13 cellular contexts compared by ENCODE assay signal in the genomic region with DNA sequence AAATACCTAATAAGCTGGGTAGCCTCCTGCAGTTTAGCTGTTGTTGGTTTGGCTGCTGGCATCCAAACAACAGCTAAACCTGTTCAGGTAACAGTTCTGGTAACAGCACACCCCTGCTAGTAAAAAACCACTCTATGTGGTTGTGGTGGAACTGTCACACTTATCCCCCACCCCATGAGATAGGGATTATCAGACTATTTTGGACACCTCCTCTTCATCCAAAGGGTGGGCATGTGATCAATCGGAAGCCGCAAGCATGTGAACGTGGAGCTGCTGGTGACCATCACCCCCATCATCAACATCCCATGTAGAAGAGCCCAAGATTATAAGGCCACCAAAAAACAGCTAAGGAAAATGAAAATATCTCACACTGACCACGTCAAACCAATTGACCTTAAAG. TPM values are rescaled to one million over a fixed set of nuclear protein-coding genes. Genes with fewer than 3 reads are reported as not detected.
DNase-seq lines count a peak whose midpoint lies in the region; ATAC-seq and TF ChIP-seq lines count a peak whose summit lies in the region.
"Had no signal": no experiment of that assay in that cellular context is flagged by ENCODE, and none has a peak within 500 bp of the region (broad histone marks: within the 10 kb centered on the region; RNA-seq: fewer than 3 reads in every experiment).

No MANE protein-coding gene starts in this region.

- H3K36me3 ChIP-seq in SK-N-SH (replicated peaks in 1 of 2; ENCODE audit: control insufficient read depth in 1 of 2, insufficient read depth in 2 of 2, low read length in 1 of 2) (peaks cover 0 to 11% of the 10 kb centered on the region in 2 experiments), HUES6 (ENCODE audit: control insufficient read depth, insufficient read depth, low read length) (no peaks in the 10 kb centered on the region)
- H3K36me3 ChIP-seq: gastroesophageal sphincter had no signal

- H3K79me2 ChIP-seq in SK-N-SH (ENCODE audit: insufficient read depth), result peaks cover 74% of the 10 kb centered on the region

- peak overlapping the region; percentile 65 for H3K4me2 ChIP-seq in SK-N-SH

- WGBS in SK-N-SH (ENCODE audit: low lambda C conversion rate), result 91% methylated on average over 4 of the region's 4 CpGs

- no peak overlapping the region for H2AFZ ChIP-seq in SK-N-SH (ENCODE audit: low read depth)

- H3K27me3 ChIP-seq in SK-N-SH (ENCODE audit: insufficient read depth) (no peaks in the 10 kb centered on the region), HUES6 (ENCODE audit: control insufficient read depth, insufficient read depth, low read length) (no peaks in the 10 kb centered on the region)
- H3K27me3 ChIP-seq: gastroesophageal sphincter had no signal

- no peak for TF ChIP-seq RAD21 in SK-N-SH (IDR thresholded peaks at IDR 0.05; ENCODE audit: low read length)

- POLR2A ChIA-PET in SK-N-SH (lab: Yijun Ruan, JAX), result interaction anchor here (0.5 kb wide), 1 partner anchor 238 kb away, joined by 4 read pairs; no protein-coding TSS in a partner anchor

- no peak for TF ChIP-seq EP300 in SK-N-SH (IDR thresholded peaks at IDR 0.05; ENCODE audit: borderline replicate concordance in 1 of 2, low read depth in 1 of 2, low read length in 1 of 2)

- H3K27me3 Mint-ChIP-seq in activated T-helper 2 cell treated with anti-CD3 and anti-CD28 coated beads, Interferon-gamma antibody, Interleukin-2, Interleukin-4, amounts not matched to agents 10 μg/mL and 5 μg/mL and 100 μg/mL, durations not matched to agents 14 hours and 24 hours and 36 hours (ENCODE audit: low read depth), result no peaks in the 10 kb centered on the region
- H3K27me3 Mint-ChIP-seq in nephron progenitor cell (ENCODE audit: low read depth, poor library complexity), result peaks cover 2% of the 10 kb centered on the region

- TF ChIP-seq CTCF in SK-N-SH (IDR thresholded peaks at IDR 0.05) (no peak), nephron progenitor cell (IDR thresholded peaks at IDR 0.05) (no peak)

- ATAC-seq in SK-N-SH treated with all-trans-retinoic acid at 6 μM for 48 hours (no peak), HG03025 (IDR thresholded peaks at IDR 0.05; ENCODE audit: low FRiP score, unreplicated experiment) (no peak), GM18498 (IDR thresholded peaks at IDR 0.05; ENCODE audit: unreplicated experiment) (no peak)
- ATAC-seq: gastroesophageal sphincter had no signal

- H3K9me3 ChIP-seq in SK-N-SH (no peaks in the 10 kb centered on the region), HUES6 (ENCODE audit: control insufficient read depth, insufficient read depth, low read depth, low read length) (no peaks in the 10 kb centered on the region)
- H3K9me3 ChIP-seq: gastroesophageal sphincter had no signal

- H3K9ac ChIP-seq in SK-N-SH (no peak overlapping the region), HUES6 (ENCODE audit: low read length) (no peak overlapping the region)

- peaks cover 34% of the 10 kb centered on the region for H3K4me1 Mint-ChIP-seq in activated T-helper 2 cell treated with anti-CD3 and anti-CD28 coated beads, Interferon-gamma antibody, Interleukin-2, Interleukin-4, amounts not matched to agents 10 μg/mL and 5 μg/mL and 100 μg/mL, durations not matched to agents 14 hours and 24 hours and 36 hours (ENCODE audit: low read depth)
- peaks cover 32% of the 10 kb centered on the region for H3K4me1 Mint-ChIP-seq in nephron progenitor cell

- H3K4me3 Mint-ChIP-seq in activated T-helper 2 cell treated with anti-CD3 and anti-CD28 coated beads, Interferon-gamma antibody, Interleukin-2, Interleukin-4, amounts not matched to agents 10 μg/mL and 5 μg/mL and 100 μg/mL, durations not matched to agents 14 hours and 24 hours and 36 hours (ENCODE audit: low read depth), result peak overlapping the region; percentile 57
- H3K4me3 Mint-ChIP-seq in nephron progenitor cell, result peak overlapping the region; percentile 95

- H3K4me3 ChIP-seq in SK-N-SH (ENCODE audit: low read depth in 2 of 2, low read length in 1 of 2) (no peak overlapping the region), HUES6 (ENCODE audit: low read depth, low read length) (peak overlapping the region; percentile 7; the same call in 1 of the 2 replicates)
- H3K4me3 ChIP-seq: gastroesophageal sphincter had no signal

- peaks cover 47% of the 10 kb centered on the region for H3K36me3 Mint-ChIP-seq in activated T-helper 2 cell treated with anti-CD3 and anti-CD28 coated beads, Interferon-gamma antibody, Interleukin-2, Interleukin-4, amounts not matched to agents 10 μg/mL and 5 μg/mL and 100 μg/mL, durations not matched to agents 14 hours and 24 hours and 36 hours (ENCODE audit: low read depth)
- H3K36me3 Mint-ChIP-seq in nephron progenitor cell (ENCODE audit: low read depth), result peaks cover 35% of the 10 kb centered on the region

- CTCF ChIA-PET in SK-N-SH (lab: Yijun Ruan, JAX), result interaction anchor here (0.9 to 1.8 kb wide), 4 partner anchors 38 to 348 kb away, joined by 3 to 9 read pairs (median 4); no protein-coding TSS in a partner anchor

- no peak overlapping the region for H3K27ac Mint-ChIP-seq in activated T-helper 2 cell treated with anti-CD3 and anti-CD28 coated beads, Interferon-gamma antibody, Interleukin-2, Interleukin-4, amounts not matched to agents 10 μg/mL and 5 μg/mL and 100 μg/mL, durations not matched to agents 14 hours and 24 hours and 36 hours
- H3K27ac Mint-ChIP-seq in nephron progenitor cell, result no peak overlapping the region

- H3K27ac ChIP-seq in SK-N-SH (ENCODE audit: low read depth in 2 of 2, low read length in 1 of 2) (no peak overlapping the region), HUES6 (ENCODE audit: low read depth, low read length) (no peak overlapping the region)
- H3K27ac ChIP-seq: 22Rv1, gastroesophageal sphincter had no signal

- peaks cover 14% of the 10 kb centered on the region; the same call in 1 of the 2 replicates for H4K20me1 ChIP-seq in SK-N-SH (ENCODE audit: insufficient read depth)

- H3K9me3 Mint-ChIP-seq in activated T-helper 2 cell treated with anti-CD3 and anti-CD28 coated beads, Interferon-gamma antibody, Interleukin-2, Interleukin-4, amounts not matched to agents 10 μg/mL and 5 μg/mL and 100 μg/mL, durations not matched to agents 14 hours and 24 hours and 36 hours, result no peaks in the 10 kb centered on the region
- H3K9me3 Mint-ChIP-seq in nephron progenitor cell, result no peaks in the 10 kb centered on the region

- no peak for DNase-seq in SK-N-SH
- DNase-seq in activated T-helper 2 cell treated with anti-CD3 and anti-CD28 coated beads, Interferon-gamma antibody, Interleukin-2, Interleukin-4, amounts not matched to agents 10 μg/mL and 5 μg/mL and 100 μg/mL, durations not matched to agents 14 hours and 24 hours and 36 hours (ENCODE audit: low spot score), result no peak
- DNase-seq in nephron progenitor cell, result no peak
- no peak for DNase-seq in DMS79 treated with DMSO at 0.1 percent for 48 hours (lab: John Stamatoyannopoulos, UW)
- DNase-seq: aorta; effector CD4-positive, alpha-beta T cell; islet precursor cell had no signal

- H3F3A ChIP-seq in SK-N-SH (replicated peaks; ENCODE audit: insufficient read depth), result no peaks in the 10 kb centered on the region

- H3K4me1 ChIP-seq in SK-N-SH (ENCODE audit: control insufficient read depth in 1 of 2, insufficient read depth in 2 of 2, low read depth in 1 of 2, low read length in 1 of 2), result peaks cover 6 to 9% of the 10 kb centered on the region in 2 experiments; a peak in 1 of 4 replicates
- peaks cover 9% of the 10 kb centered on the region; the same call in 1 of the 2 replicates for H3K4me1 ChIP-seq in HUES6 (ENCODE audit: control insufficient read depth, insufficient read depth, low read length)

- no peaks in the 10 kb centered on the region for H3K9me2 ChIP-seq in SK-N-SH

- intact Hi-C loops in activated T-helper 2 cell treated with anti-CD3 and anti-CD28 coated beads, Interferon-gamma antibody, Interleukin-2, Interleukin-4, amounts not matched to agents 10 μg/mL and 5 μg/mL and 100 μg/mL, durations not matched to agents 14 hours and 24 hours and 36 hours (cut with micrococcal nuclease), result loop anchor here (5.0 kb wide), 1 partner anchor 319 kb away; no protein-coding TSS in a partner anchor

TF ChIP-seq in SK-N-SH, 30 proteins besides CTCF, POLR2A, EP300 and RAD21 (continues in another document):
- TF ChIP-seq, protein P1, sequence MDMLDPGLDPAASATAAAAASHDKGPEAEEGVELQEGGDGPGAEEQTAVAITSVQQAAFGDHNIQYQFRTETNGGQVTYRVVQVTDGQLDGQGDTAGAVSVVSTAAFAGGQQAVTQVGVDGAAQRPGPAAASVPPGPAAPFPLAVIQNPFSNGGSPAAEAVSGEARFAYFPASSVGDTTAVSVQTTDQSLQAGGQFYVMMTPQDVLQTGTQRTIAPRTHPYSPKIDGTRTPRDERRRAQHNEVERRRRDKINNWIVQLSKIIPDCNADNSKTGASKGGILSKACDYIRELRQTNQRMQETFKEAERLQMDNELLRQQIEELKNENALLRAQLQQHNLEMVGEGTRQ (IDR thresholded peaks at IDR 0.05; ENCODE audit: borderline replicate concordance, low read depth, low read length), result no peak

TF ChIP-seq in SK-N-SH treated with all-trans-retinoic acid at 6 μM for 48 hours, 23 proteins besides CTCF, POLR2A, EP300 and RAD21 (continues in another document):
- TF ChIP-seq ZFP3 (CRISPR knock-in tag; IDR thresholded peaks at IDR 0.05), result no peak
- TF ChIP-seq TCF4 (CRISPR knock-in tag; IDR thresholded peaks at IDR 0.05; ENCODE audit: borderline replicate concordance), result no peak
- TF ChIP-seq, protein P2, sequence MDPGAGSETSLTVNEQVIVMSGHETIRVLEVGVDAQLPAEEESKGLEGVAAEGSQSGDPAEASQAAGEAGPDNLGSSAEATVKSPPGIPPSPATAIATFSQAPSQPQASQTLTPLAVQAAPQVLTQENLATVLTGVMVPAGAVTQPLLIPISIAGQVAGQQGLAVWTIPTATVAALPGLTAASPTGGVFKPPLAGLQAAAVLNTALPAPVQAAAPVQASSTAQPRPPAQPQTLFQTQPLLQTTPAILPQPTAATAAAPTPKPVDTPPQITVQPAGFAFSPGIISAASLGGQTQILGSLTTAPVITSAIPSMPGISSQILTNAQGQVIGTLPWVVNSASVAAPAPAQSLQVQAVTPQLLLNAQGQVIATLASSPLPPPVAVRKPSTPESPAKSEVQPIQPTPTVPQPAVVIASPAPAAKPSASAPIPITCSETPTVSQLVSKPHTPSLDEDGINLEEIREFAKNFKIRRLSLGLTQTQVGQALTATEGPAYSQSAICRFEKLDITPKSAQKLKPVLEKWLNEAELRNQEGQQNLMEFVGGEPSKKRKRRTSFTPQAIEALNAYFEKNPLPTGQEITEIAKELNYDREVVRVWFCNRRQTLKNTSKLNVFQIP (CRISPR knock-in tag; IDR thresholded peaks at IDR 0.05; ENCODE audit: borderline replicate concordance, low read depth), result no peak
- TF ChIP-seq RARB (CRISPR knock-in tag; IDR thresholded peaks at IDR 0.05), result no peak
- no peak for TF ChIP-seq ESRRG (CRISPR knock-in tag; IDR thresholded peaks at IDR 0.05)

RNA-seq across cellular contexts. Expression of a gene that starts 2.5 kb away (rescaled TPM):
- 4.5 and 5.2 TPM in 2 replicates for polyA plus RNA-seq in SK-N-SH (2012; rRNA removed)
- 5.5 and 6.2 TPM in 2 replicates for polyA plus RNA-seq in SK-N-SH (2012; cell fraction: cytosol; rRNA removed)
- polyA plus RNA-seq in SK-N-SH (2012; cell fraction: nucleus; rRNA removed), result 4.6 and 9.0 TPM in 2 replicates
- total RNA-seq in activated T-helper 2 cell treated with anti-CD3 and anti-CD28 coated beads, Interferon-gamma antibody, Interleukin-2, Interleukin-4, amounts not matched to agents 10 μg/mL and 5 μg/mL and 100 μg/mL, durations not matched to agents 14 hours and 24 hours and 36 hours, result 55.9 and 61.8 TPM in 2 replicates
